Comparison of ENCODE assay signal across 29 cellular contexts in genomic region chr5:164317676-164318075, GRCh38.
"Had no signal": no experiment of that assay in that cellular context is flagged by ENCODE, and none has a peak within 500 bp of the region (broad histone marks: within the 10 kb centered on the region; RNA-seq: fewer than 3 reads in every experiment).

No MANE protein-coding gene starts in this region.

- H3K4me3 ChIP-seq: pancreas, psoas muscle, right lobe of liver, sigmoid colon, stomach, thoracic aorta, thyroid gland, tibial nerve, upper lobe of left lung, vagina had no signal

- H3K4me1 Mint-ChIP-seq: nephron progenitor cell; neural crest cell; stimulated activated effector memory CD8-positive, alpha-beta T cell treated with anti-CD3 and anti-CD28 coated beads, Interleukin-12 subunit alpha, Interleukin-12 subunit beta, amount 100 ng/mL, for 72 hours had no signal

- H3K27me3 ChIP-seq: neutrophil, right lobe of liver, sigmoid colon, stomach, thyroid gland, tibial nerve, upper lobe of left lung, vagina had no signal

- H3K27me3 Mint-ChIP-seq: natural killer cell treated with Interleukin-12 subunit alpha and Interleukin-12 subunit beta and Interleukin-15 and Interleukin-18, amount 100 ng/mL, for 72 hours; progenitor cell of endocrine pancreas; stimulated activated naive B cell treated with anti-CD40 and anti-IgM and Interleukin-4, amounts not matched to agents 10 μg/mL and 1 μg/mL and 100 μg/mL, for 72 hours; stimulated activated naive CD8-positive, alpha-beta T cell treated with anti-CD3 and anti-CD28 coated beads, Interleukin-15, Interleukin-2, amounts not matched to agents 100 ng/mL and 50 ng/mL, for 24 hours had no signal

- H3K36me3 ChIP-seq: neutrophil, pancreas, right lobe of liver, sigmoid colon, stomach, thoracic aorta, thyroid gland, tibial nerve, upper lobe of left lung, vagina had no signal

- H3K4me3 Mint-ChIP-seq: natural killer cell treated with Interleukin-12 subunit alpha and Interleukin-12 subunit beta and Interleukin-15 and Interleukin-18, amount 100 ng/mL, for 72 hours; nephron progenitor cell; neural crest cell; stimulated activated effector memory CD8-positive, alpha-beta T cell treated with anti-CD3 and anti-CD28 coated beads, Interleukin-12 subunit alpha, Interleukin-12 subunit beta, amount 100 ng/mL, for 72 hours; stimulated activated naive B cell treated with anti-CD40 and anti-IgM and Interleukin-4, amounts not matched to agents 10 μg/mL and 1 μg/mL and 100 μg/mL, for 72 hours; stimulated activated naive CD8-positive, alpha-beta T cell treated with anti-CD3 and anti-CD28 coated beads, Interleukin-15, Interleukin-2, amounts not matched to agents 100 ng/mL and 50 ng/mL, for 24 hours had no signal

- H3K9me3 ChIP-seq: neutrophil, pancreas, psoas muscle, right lobe of liver, sigmoid colon, stomach, thoracic aorta, thyroid gland, tibial nerve, upper lobe of left lung, vagina had no signal

- H3K9me3 Mint-ChIP-seq: nephron progenitor cell; stimulated activated naive B cell treated with anti-CD40 and anti-IgM and Interleukin-4, amounts not matched to agents 10 μg/mL and 1 μg/mL and 100 μg/mL, for 72 hours; stimulated activated naive CD8-positive, alpha-beta T cell treated with anti-CD3 and anti-CD28 coated beads, Interleukin-15, Interleukin-2, amounts not matched to agents 100 ng/mL and 50 ng/mL, for 24 hours had no signal

- H3K27ac Mint-ChIP-seq: natural killer cell treated with Interleukin-12 subunit alpha and Interleukin-12 subunit beta and Interleukin-15 and Interleukin-18, amount 100 ng/mL, for 72 hours; nephron progenitor cell; progenitor cell of endocrine pancreas; stimulated activated effector memory CD8-positive, alpha-beta T cell treated with anti-CD3 and anti-CD28 coated beads, Interleukin-12 subunit alpha, Interleukin-12 subunit beta, amount 100 ng/mL, for 72 hours; stimulated activated naive B cell treated with anti-CD40 and anti-IgM and Interleukin-4, amounts not matched to agents 10 μg/mL and 1 μg/mL and 100 μg/mL, for 72 hours; stimulated activated naive CD8-positive, alpha-beta T cell treated with anti-CD3 and anti-CD28 coated beads, Interleukin-15, Interleukin-2, amounts not matched to agents 100 ng/mL and 50 ng/mL, for 24 hours had no signal

- H3K27ac ChIP-seq: neutrophil, pancreas, psoas muscle, right lobe of liver, sigmoid colon, stomach, thoracic aorta, thyroid gland, tibial nerve, upper lobe of left lung, vagina had no signal

- ATAC-seq: natural killer cell treated with Interleukin-12 subunit alpha and Interleukin-12 subunit beta and Interleukin-15 and Interleukin-18, amount 100 ng/mL, for 72 hours; pancreas; psoas muscle; right cardiac atrium; right lobe of liver; stimulated activated effector memory CD8-positive, alpha-beta T cell treated with anti-CD3 and anti-CD28 coated beads, Interleukin-12 subunit alpha, Interleukin-12 subunit beta, amount 100 ng/mL, for 72 hours; stimulated activated naive B cell treated with anti-CD40 and anti-IgM and Interleukin-4, amounts not matched to agents 10 μg/mL and 1 μg/mL and 100 μg/mL, for 72 hours had no signal

- DNase-seq: nephron progenitor cell; nucleus accumbens; pancreas; posterior cingulate gyrus; psoas muscle; right cardiac atrium; right lobe of liver; sigmoid colon; small intestine; stimulated activated CD4-positive, alpha-beta T cell treated with anti-CD3 and anti-CD28 coated beads, Interleukin-15, amount 100 ng/mL, for 24 hours; stimulated activated CD4-positive, alpha-beta T cell treated with anti-CD3 and anti-CD28 coated beads, Interleukin-2, amount 100 ng/mL, for 24 hours; stimulated activated CD4-positive, alpha-beta T cell treated with anti-CD3 and anti-CD28 coated beads, Interleukin-2, amount 100 ng/mL, for 48 hours; stimulated activated CD4-positive, alpha-beta T cell treated with anti-CD3 and anti-CD28 coated beads, Interleukin-4, amount 100 ng/mL, for 24 hours; stimulated activated naive B cell treated with anti-CD40 and anti-IgM and Interleukin-4, amounts not matched to agents 10 μg/mL and 1 μg/mL and 100 μg/mL, for 72 hours; stimulated activated naive CD4-positive, alpha-beta T cell treated with Interleukin-2 at 50 U/mL for 16 hours; stomach; thyroid gland; trophoblast cell; upper lobe of left lung had no signal

- H3K36me3 Mint-ChIP-seq: natural killer cell treated with Interleukin-12 subunit alpha and Interleukin-12 subunit beta and Interleukin-15 and Interleukin-18, amount 100 ng/mL, for 72 hours; stimulated activated effector memory CD8-positive, alpha-beta T cell treated with anti-CD3 and anti-CD28 coated beads, Interleukin-12 subunit alpha, Interleukin-12 subunit beta, amount 100 ng/mL, for 72 hours; stimulated activated naive B cell treated with anti-CD40 and anti-IgM and Interleukin-4, amounts not matched to agents 10 μg/mL and 1 μg/mL and 100 μg/mL, for 72 hours had no signal

- FAIRE-seq: urothelium cell line had no signal

- H3K4me1 ChIP-seq: pancreas, psoas muscle, right lobe of liver, stomach, thyroid gland, tibial nerve, upper lobe of left lung, vagina had no signal
